Comparison of ENCODE assay signal across 8 cellular contexts in genomic region chr12:121796855-121797751, GRCh38. TPM values are rescaled to one million over a fixed set of nuclear protein-coding genes. Genes with fewer than 3 reads are reported as not detected.
DNase-seq lines count a peak whose midpoint lies in the region; ATAC-seq and TF ChIP-seq lines count a peak whose summit lies in the region.

No MANE protein-coding gene starts in this region.

- intact Hi-C loops in Panc1 (cut with micrococcal nuclease; ENCODE audit: unreplicated experiment), result no loop called here
- intact Hi-C loops in dendritic cell treated with granulocyte-macrophage colony-stimulating factor and Interleukin-4, amounts not matched to agents 40 ng/mL and 50 ng/mL, for 4 days (cut with micrococcal nuclease), result no loop called here

- H3K27ac Mint-ChIP-seq in dendritic cell treated with granulocyte-macrophage colony-stimulating factor and Interleukin-4, amounts not matched to agents 40 ng/mL and 50 ng/mL, for 4 days, result peak overlapping the region; percentile 47
- peak overlapping the region; percentile 87 for H3K27ac Mint-ChIP-seq in stimulated activated effector memory CD8-positive, alpha-beta T cell treated with anti-CD3 and anti-CD28 coated beads, Interleukin-12 subunit alpha, Interleukin-12 subunit beta, amount 100 ng/mL, for 72 hours

- peaks cover 54% of the 10 kb centered on the region for H3K4me1 ChIP-seq in Panc1 (ENCODE audit: control insufficient read depth, insufficient read depth, low read length)

- H3K27ac ChIP-seq in Panc1 (ENCODE audit: low read length) (peak overlapping the region; percentile 89), layer of hippocampus (ENCODE audit: low read depth, low read length) (peak overlapping the region; percentile 100)

- H3K36me3 ChIP-seq in Panc1 (ENCODE audit: control insufficient read depth, insufficient read depth, low read length), result peaks cover 4% of the 10 kb centered on the region; the same call in 1 of the 2 replicates

- ATAC-seq in Panc1 (peak; percentile 56), HG03159 (IDR thresholded peaks at IDR 0.05; ENCODE audit: unreplicated experiment) (no peak), GM21515 (IDR thresholded peaks at IDR 0.05; ENCODE audit: unreplicated experiment) (no peak)
- ATAC-seq in stimulated activated effector memory CD8-positive, alpha-beta T cell treated with anti-CD3 and anti-CD28 coated beads, Interleukin-12 subunit alpha, Interleukin-12 subunit beta, amount 100 ng/mL, for 72 hours, result no peak

- peak overlapping the region; percentile 54 for H3K4me3 Mint-ChIP-seq in dendritic cell treated with granulocyte-macrophage colony-stimulating factor and Interleukin-4, amounts not matched to agents 40 ng/mL and 50 ng/mL, for 4 days
- H3K4me3 Mint-ChIP-seq in stimulated activated effector memory CD8-positive, alpha-beta T cell treated with anti-CD3 and anti-CD28 coated beads, Interleukin-12 subunit alpha, Interleukin-12 subunit beta, amount 100 ng/mL, for 72 hours, result peak overlapping the region; percentile 97

- no peaks in the 10 kb centered on the region for H3K9me3 Mint-ChIP-seq in dendritic cell treated with granulocyte-macrophage colony-stimulating factor and Interleukin-4, amounts not matched to agents 40 ng/mL and 50 ng/mL, for 4 days
- H3K9me3 Mint-ChIP-seq in stimulated activated effector memory CD8-positive, alpha-beta T cell treated with anti-CD3 and anti-CD28 coated beads, Interleukin-12 subunit alpha, Interleukin-12 subunit beta, amount 100 ng/mL, for 72 hours, result no peaks in the 10 kb centered on the region

- H3K27me3 Mint-ChIP-seq in dendritic cell treated with granulocyte-macrophage colony-stimulating factor and Interleukin-4, amounts not matched to agents 40 ng/mL and 50 ng/mL, for 4 days, result no peaks in the 10 kb centered on the region

- H3K4me3 ChIP-seq in Panc1 (ENCODE audit: low read depth in 2 of 2, low read length in 2 of 2), result peak overlapping the region; percentile 38 to 51

- CTCF ChIA-PET in Panc1 (lab: Charles Lee), result interaction anchor here (0.6 to 4.3 kb wide), 3 partner anchors 11 to 65 kb away, joined by 5 to 72 read pairs (median 10); no protein-coding TSS in a partner anchor

- H3K36me3 Mint-ChIP-seq in dendritic cell treated with granulocyte-macrophage colony-stimulating factor and Interleukin-4, amounts not matched to agents 40 ng/mL and 50 ng/mL, for 4 days (ENCODE audit: low read depth), result peaks cover 71% of the 10 kb centered on the region
- peaks cover 80% of the 10 kb centered on the region for H3K36me3 Mint-ChIP-seq in stimulated activated effector memory CD8-positive, alpha-beta T cell treated with anti-CD3 and anti-CD28 coated beads, Interleukin-12 subunit alpha, Interleukin-12 subunit beta, amount 100 ng/mL, for 72 hours

- BruUV-seq in Panc1 (replicated peaks; lab: Mats Ljungman, UMichigan), result no TSS peak

- H3K27me3 ChIP-seq in Panc1 (ENCODE audit: control insufficient read depth, insufficient read depth, low read length) (no peaks in the 10 kb centered on the region), layer of hippocampus (ENCODE audit: control insufficient read depth, insufficient read depth, low read length) (no peaks in the 10 kb centered on the region)

- no peaks in the 10 kb centered on the region for H3K9me3 ChIP-seq in Panc1 (ENCODE audit: control insufficient read depth, insufficient read depth, low read depth, low read length)

- in situ Hi-C loops in ACHN (cut with HindIII; ENCODE audit: low pct_ligation_motif_present, low pct_unique_long_range_greater_than_20kb, low sequenced_read_pairs), result no loop called here
- in situ Hi-C loops in Panc1 (cut with HindIII; ENCODE audit: low pct_unique_long_range_greater_than_20kb, low sequenced_read_pairs), result no loop called here

- POLR2A ChIA-PET in Panc1 (lab: Charles Lee), result interaction anchor here (0.8 kb wide), 1 partner anchor 15 kb away, joined by 4 read pairs; no protein-coding TSS in a partner anchor

- no peak for TF ChIP-seq CTCF in Panc1 (IDR thresholded peaks at IDR 0.05)

- peaks cover 58% of the 10 kb centered on the region for H3K4me1 Mint-ChIP-seq in dendritic cell treated with granulocyte-macrophage colony-stimulating factor and Interleukin-4, amounts not matched to agents 40 ng/mL and 50 ng/mL, for 4 days (ENCODE audit: low read depth)
- peaks cover 48% of the 10 kb centered on the region for H3K4me1 Mint-ChIP-seq in stimulated activated effector memory CD8-positive, alpha-beta T cell treated with anti-CD3 and anti-CD28 coated beads, Interleukin-12 subunit alpha, Interleukin-12 subunit beta, amount 100 ng/mL, for 72 hours

- DNase-seq in ACHN, result peak; percentile 99
- DNase-seq in HCEC 1CT, result peak; percentile 93
- no peak for DNase-seq in Panc1 (ENCODE audit: low read depth, low spot score)
- no peak for DNase-seq in stimulated activated effector memory CD8-positive, alpha-beta T cell treated with anti-CD3 and anti-CD28 coated beads, Interleukin-12 subunit alpha, Interleukin-12 subunit beta, amount 100 ng/mL, for 72 hours (ENCODE audit: low spot score in 2 of 2)

RNA-seq across cellular contexts. Expression of gene RHOF, which starts 3.6 kb away (rescaled TPM):
- total RNA-seq in Panc1 (2021; ENCODE audit: unreplicated experiment), result 71.8 TPM
- polyA plus RNA-seq in Panc1 (2012; ENCODE audit: insufficient read length), result 81.8 TPM

RNA-seq across cellular contexts. Expression of gene SETD1B, which starts 6.7 kb away (rescaled TPM):
- 31.2 TPM for total RNA-seq in Panc1 (2021; ENCODE audit: unreplicated experiment)
- 24.0 TPM for polyA plus RNA-seq in Panc1 (2012; ENCODE audit: insufficient read length)

Comparison
In these comparisons a context has a peak if more than half of its experiments do, and no peak if none do; other contexts are left out.
1. DNase-seq: peak in ACHN (single experiment) and HCEC 1CT (single experiment); none in Panc1 (single experiment) and stimulated activated effector memory CD8-positive, alpha-beta T cell treated with anti-CD3 and anti-CD28 coated beads, Interleukin-12 subunit alpha, Interleukin-12 subunit beta, amount 100 ng/mL, for 72 hours (0 of 2).